9 cellular contexts compared by ENCODE assay signal in genomic region chr11:350055-350722, GRCh38. TPM values are rescaled to one million over a fixed set of nuclear protein-coding genes. Genes with fewer than 3 reads are reported as not detected.
A peak's percentile ranks its signal among the peaks of the same experiment; 100 is the strongest.
DNase-seq lines count a peak whose midpoint lies in the region; ATAC-seq, FAIRE-seq and TF ChIP-seq lines count a peak whose summit lies in the region.
"Not testable (repeated sequence)": the region's sequence is repeated elsewhere in the genome, so short reads cannot be mapped to it uniquely, and the experiment has no call there.
"Had no signal": no experiment of that assay in that cellular context is flagged by ENCODE, and none has a peak within 500 bp of the region (broad histone marks: within the 10 kb centered on the region; RNA-seq: fewer than 3 reads in every experiment).

No MANE protein-coding gene starts in this region.

- H3K9ac ChIP-seq in keratinocyte (ENCODE audit: control insufficient read depth, extremely low read depth, insufficient read depth, low read length): peak overlapping the region; percentile 63

- not testable (repeated sequence) for H3K27me3 ChIP-seq in CD8-positive, alpha-beta memory T cell (ENCODE audit: insufficient read depth, low read length, poor library complexity, severe bottlenecking); keratinocyte (ENCODE audit: control insufficient read depth, extremely low read depth, insufficient read depth, low read length)

- H3K9me3 Mint-ChIP-seq in CD8-positive, alpha-beta memory T cell; activated CD8-positive, alpha-beta T cell treated with anti-CD3 and anti-CD28 coated beads, Interleukin-2, amount 10 ng/mL, durations not matched to agents 7 days and 5 days (ENCODE audit: insufficient read depth); MCF 10A (ENCODE audit: unreplicated experiment); nephron progenitor cell; stimulated activated naive B cell treated with anti-CD40 and anti-IgM and Interleukin-4, amounts not matched to agents 10 μg/mL and 1 μg/mL and 100 μg/mL, for 72 hours: not testable (repeated sequence)

- not testable (repeated sequence) for FAIRE-seq in keratinocyte (lab: Jason Lieb, UNC)

- H3K4me1 ChIP-seq in CD8-positive, alpha-beta memory T cell (ENCODE audit: insufficient read depth, low read length): peaks cover 19% of the 10 kb centered on the region
- peaks cover 19% of the 10 kb centered on the region for H3K4me1 ChIP-seq in keratinocyte (ENCODE audit: control insufficient read depth, extremely low read depth, insufficient read depth, low read length)

- not testable (repeated sequence) for DNase-seq in CD8-positive, alpha-beta memory T cell; activated CD8-positive, alpha-beta T cell treated with anti-CD3 and anti-CD28 coated beads, Interleukin-2, amount 10 ng/mL, durations not matched to agents 7 days and 5 days; MCF 10A (ENCODE audit: unreplicated experiment); keratinocyte (ENCODE audit: low read depth, low spot score); nephron progenitor cell; stimulated activated naive B cell treated with anti-CD40 and anti-IgM and Interleukin-4, amounts not matched to agents 10 μg/mL and 1 μg/mL and 100 μg/mL, for 72 hours
- peak; percentile 35 for DNase-seq in MV-4-11 (lab: John Stamatoyannopoulos, UW)

- intact Hi-C loops in MCF 10A (cut with micrococcal nuclease): not testable (repeated sequence)

- not testable (repeated sequence) for H3K9me3 ChIP-seq in CD8-positive, alpha-beta memory T cell (ENCODE audit: low read length); keratinocyte (ENCODE audit: control insufficient read depth, low read depth, low read length)

- H3K4me1 Mint-ChIP-seq in CD8-positive, alpha-beta memory T cell: peaks cover 41 to 47% (median 43%) of the 10 kb centered on the region in 3 donors
- peaks cover 45% of the 10 kb centered on the region for H3K4me1 Mint-ChIP-seq in activated CD8-positive, alpha-beta T cell treated with anti-CD3 and anti-CD28 coated beads, Interleukin-2, amount 10 ng/mL, durations not matched to agents 7 days and 5 days (ENCODE audit: low read depth)
- H3K4me1 Mint-ChIP-seq in MCF 10A (ENCODE audit: insufficient read depth, unreplicated experiment) (peaks cover 36% of the 10 kb centered on the region), nephron progenitor cell (peaks cover 56% of the 10 kb centered on the region)
- peaks cover 22 to 41% of the 10 kb centered on the region in 2 donors for H3K4me1 Mint-ChIP-seq in stimulated activated naive B cell treated with anti-CD40 and anti-IgM and Interleukin-4, amounts not matched to agents 10 μg/mL and 1 μg/mL and 100 μg/mL, for 72 hours

- not testable (repeated sequence) for H3K9me1 ChIP-seq in keratinocyte (ENCODE audit: control insufficient read depth, extremely low read depth, insufficient read depth, low read length)

- not testable (repeated sequence) for H3K79me2 ChIP-seq in keratinocyte (ENCODE audit: control insufficient read depth, insufficient read depth, low read length)

- peak overlapping the region in 4 of 7 donors; percentile 25 to 59 (median 48) for H3K4me3 Mint-ChIP-seq in CD8-positive, alpha-beta memory T cell
- H3K4me3 Mint-ChIP-seq in activated CD8-positive, alpha-beta T cell treated with anti-CD3 and anti-CD28 coated beads, Interleukin-2, amount 10 ng/mL, durations not matched to agents 7 days and 5 days: not testable (repeated sequence)
- H3K4me3 Mint-ChIP-seq in MCF 10A (ENCODE audit: unreplicated experiment) (peak overlapping the region; percentile 44), nephron progenitor cell (peak overlapping the region; percentile 18)
- peak overlapping the region in 1 of 2 donors; percentile 30 for H3K4me3 Mint-ChIP-seq in stimulated activated naive B cell treated with anti-CD40 and anti-IgM and Interleukin-4, amounts not matched to agents 10 μg/mL and 1 μg/mL and 100 μg/mL, for 72 hours

- CTCF ChIA-PET in CD8-positive, alpha-beta memory T cell (lab: Charles Lee): interaction anchor here (1.2 kb wide), 1 partner anchor 33 kb away, joined by 3 read pairs; no protein-coding TSS in a partner anchor
- CTCF ChIA-PET in activated CD8-positive, alpha-beta T cell treated with anti-CD3 and anti-CD28 coated beads, Interleukin-2, amount 10 ng/mL, durations not matched to agents 7 days and 5 days (lab: Charles Lee): not testable (repeated sequence)
- CTCF ChIA-PET in MCF 10A (lab: Yijun Ruan, JAX): interaction anchor here (0.6 to 0.8 kb wide), 2 partner anchors 28 to 46 kb away, joined by 3 to 4 read pairs; no protein-coding TSS in a partner anchor

- not testable (repeated sequence) for H3K27me3 Mint-ChIP-seq in CD8-positive, alpha-beta memory T cell; activated CD8-positive, alpha-beta T cell treated with anti-CD3 and anti-CD28 coated beads, Interleukin-2, amount 10 ng/mL, durations not matched to agents 7 days and 5 days (ENCODE audit: low read depth); MCF 10A (ENCODE audit: insufficient read depth, unreplicated experiment); stimulated activated naive B cell treated with anti-CD40 and anti-IgM and Interleukin-4, amounts not matched to agents 10 μg/mL and 1 μg/mL and 100 μg/mL, for 72 hours
- peaks cover 11% of the 10 kb centered on the region for H3K27me3 Mint-ChIP-seq in nephron progenitor cell (ENCODE audit: low read depth, poor library complexity)

- H4K20me1 ChIP-seq in keratinocyte (ENCODE audit: control insufficient read depth, extremely low read depth, insufficient read depth, low read length): not testable (repeated sequence)

- peak overlapping the region in 7 of 8 donors; percentile 66 to 99 (median 78) for H3K27ac Mint-ChIP-seq in CD8-positive, alpha-beta memory T cell
- H3K27ac Mint-ChIP-seq in activated CD8-positive, alpha-beta T cell treated with anti-CD3 and anti-CD28 coated beads, Interleukin-2, amount 10 ng/mL, durations not matched to agents 7 days and 5 days: peak overlapping the region; percentile 76
- H3K27ac Mint-ChIP-seq in MCF 10A (ENCODE audit: low read depth, unreplicated experiment) (peak overlapping the region; percentile 87), nephron progenitor cell (peak overlapping the region; percentile 84)
- H3K27ac Mint-ChIP-seq in stimulated activated naive B cell treated with anti-CD40 and anti-IgM and Interleukin-4, amounts not matched to agents 10 μg/mL and 1 μg/mL and 100 μg/mL, for 72 hours: peak overlapping the region; percentile 75

- peak overlapping the region; percentile 90 for H3K4me2 ChIP-seq in keratinocyte (ENCODE audit: control insufficient read depth, extremely low read depth, insufficient read depth, low read depth, low read length)

- POLR2A ChIA-PET in CD8-positive, alpha-beta memory T cell (lab: Charles Lee): not testable (repeated sequence)
- POLR2A ChIA-PET in activated CD8-positive, alpha-beta T cell treated with anti-CD3 and anti-CD28 coated beads, Interleukin-2, amount 10 ng/mL, durations not matched to agents 7 days and 5 days (lab: Charles Lee): interaction anchor here (0.7 kb wide), 1 partner anchor 72 kb away, joined by 3 read pairs; no protein-coding TSS in a partner anchor
- POLR2A ChIA-PET in MCF 10A (lab: Yijun Ruan, JAX): interaction anchor here (0.7 to 1.6 kb wide), 5 partner anchors 19 to 143 kb away, joined by 3 to 5 read pairs (median 4); partner anchors contain the start of genes BET1L and RIC8A

- BruUV-seq in MCF 10A (replicated peaks; lab: Mats Ljungman, UMichigan): not testable (repeated sequence)

- H3K27ac ChIP-seq in CD8-positive, alpha-beta memory T cell (ENCODE audit: low read depth, low read length): peak overlapping the region; percentile 54
- H3K27ac ChIP-seq in keratinocyte (ENCODE audit: control insufficient read depth, insufficient read depth, low read length): peak overlapping the region; percentile 48

- H3K36me3 ChIP-seq in CD8-positive, alpha-beta memory T cell (ENCODE audit: insufficient read depth, low read length); keratinocyte (ENCODE audit: control insufficient read depth in 2 of 2, extremely low read depth in 1 of 2, insufficient read depth in 2 of 2, low read length in 2 of 2): not testable (repeated sequence)

- dilution Hi-C loops in keratinocyte (cut with MboI; ENCODE audit: extremely low pct_ligation_motif_present, low sequenced_read_pairs): not testable (repeated sequence)

- peak overlapping the region; percentile 90 for H2AFZ ChIP-seq in keratinocyte (ENCODE audit: control insufficient read depth, low read length)

- not testable (repeated sequence) for H3K4me3 ChIP-seq in CD8-positive, alpha-beta memory T cell (ENCODE audit: low read length)
- H3K4me3 ChIP-seq in keratinocyte (ENCODE audit: control insufficient read depth in 2 of 3, extremely low read depth in 1 of 3, insufficient read depth in 2 of 3, low read depth in 1 of 3, low read length in 3 of 3): peak overlapping the region in 2 of 3 experiments; percentile 15 to 53

- H3K36me3 Mint-ChIP-seq in CD8-positive, alpha-beta memory T cell; activated CD8-positive, alpha-beta T cell treated with anti-CD3 and anti-CD28 coated beads, Interleukin-2, amount 10 ng/mL, durations not matched to agents 7 days and 5 days (ENCODE audit: low read depth); MCF 10A (ENCODE audit: insufficient read depth, unreplicated experiment); nephron progenitor cell (ENCODE audit: low read depth); stimulated activated naive B cell treated with anti-CD40 and anti-IgM and Interleukin-4, amounts not matched to agents 10 μg/mL and 1 μg/mL and 100 μg/mL, for 72 hours: not testable (repeated sequence)

- ATAC-seq in HG02678 (IDR thresholded peaks at IDR 0.05; ENCODE audit: unreplicated experiment): peak; percentile 13
- ATAC-seq in activated CD8-positive, alpha-beta T cell treated with anti-CD3 and anti-CD28 coated beads, Interleukin-2, amount 10 ng/mL, durations not matched to agents 7 days and 5 days; stimulated activated naive B cell treated with anti-CD40 and anti-IgM and Interleukin-4, amounts not matched to agents 10 μg/mL and 1 μg/mL and 100 μg/mL, for 72 hours (replicated peaks): not testable (repeated sequence)

- not testable (repeated sequence) for TF ChIP-seq CTCF in MCF 10A (IDR thresholded peaks at IDR 0.05; ENCODE audit: unreplicated experiment); keratinocyte (optimal IDR thresholded peaks at IDR 0.05 in 1 of 3, IDR thresholded peaks at IDR 0.05 in 1 of 3, conservative IDR thresholded peaks at IDR 0.05 in 1 of 3; ENCODE audit: extremely low read depth in 1 of 3, insufficient read depth in 2 of 3, low read length in 3 of 3); nephron progenitor cell (IDR thresholded peaks at IDR 0.05)

RNA-seq across cellular contexts. Expression of gene B4GALNT4, which starts 19.1 kb away (rescaled TPM):
- total RNA-seq in CD8-positive, alpha-beta memory T cell: under 1 TPM; 0.47 to 0.81 TPM
- 0.31 TPM for polyA plus RNA-seq in CD8-positive, alpha-beta memory T cell
- under 1 TPM; 0.26 to 0.52 TPM for total RNA-seq in activated CD8-positive, alpha-beta T cell treated with anti-CD3 and anti-CD28 coated beads, Interleukin-2, amount 10 ng/mL, durations not matched to agents 7 days and 5 days
- total RNA-seq in MCF 10A (2022): 20.0 and 25.9 TPM in 2 replicates
- 7.3 to 11.5 TPM (median 8.1 TPM) in 3 replicates for polyA plus RNA-seq in keratinocyte
- polyA plus RNA-seq in keratinocyte (2011; ENCODE audit: low read depth): 2.9 TPM
- polyA plus RNA-seq in keratinocyte (2011; cell fraction: cytosol; rRNA removed): 2.2 and 8.1 TPM in 2 replicates
- polyA plus RNA-seq in keratinocyte (2011; cell fraction: nucleus; rRNA removed): 29.2 and 46.2 TPM in 2 replicates
- 7.4 and 13.7 TPM in 2 replicates for polyA plus RNA-seq in keratinocyte (2012; ENCODE audit: low replicate concordance)
- polyA minus RNA-seq in keratinocyte: 2.3 to 6.2 TPM (median 2.4 TPM) in 3 replicates
- polyA minus RNA-seq in keratinocyte (2011; cell fraction: cytosol; rRNA and poly(A)+ RNA removed): 10.7 TPM
- polyA minus RNA-seq in keratinocyte (2011; cell fraction: nucleus; rRNA and poly(A)+ RNA removed): 8.7 and 13.1 TPM in 2 replicates

RNA-seq across cellular contexts. Expression of gene IFITM3, which starts 29.5 kb away (rescaled TPM):
- total RNA-seq in CD8-positive, alpha-beta memory T cell: 10 to 100 TPM; 20.6 to 21.0 TPM
- polyA plus RNA-seq in CD8-positive, alpha-beta memory T cell: 12.0 TPM
- total RNA-seq in activated CD8-positive, alpha-beta T cell treated with anti-CD3 and anti-CD28 coated beads, Interleukin-2, amount 10 ng/mL, durations not matched to agents 7 days and 5 days: 100 to 1,000 TPM; 174 to 182 TPM
- 415 and 497 TPM in 2 replicates for total RNA-seq in MCF 10A (2022)
- 295 to 696 TPM (median 435 TPM) in 3 replicates for polyA plus RNA-seq in keratinocyte
- polyA plus RNA-seq in keratinocyte (2011; ENCODE audit: low read depth): 37.7 TPM
- polyA plus RNA-seq in keratinocyte (2011; cell fraction: cytosol; rRNA removed): 709 and 1,249 TPM in 2 replicates
- polyA plus RNA-seq in keratinocyte (2011; cell fraction: nucleus; rRNA removed): 298 and 424 TPM in 2 replicates
- 467 and 1,605 TPM in 2 replicates for polyA plus RNA-seq in keratinocyte (2012; ENCODE audit: low replicate concordance)
- 528 to 1,935 TPM (median 993 TPM) in 3 replicates for polyA minus RNA-seq in keratinocyte
- 925 TPM for polyA minus RNA-seq in keratinocyte (2011; cell fraction: cytosol; rRNA and poly(A)+ RNA removed)
- polyA minus RNA-seq in keratinocyte (2011; cell fraction: nucleus; rRNA and poly(A)+ RNA removed): 156 and 170 TPM in 2 replicates

RNA-seq across cellular contexts. Expression of gene IFITM1, which starts 36.3 kb away (rescaled TPM):
- total RNA-seq in CD8-positive, alpha-beta memory T cell: 10 to 100 TPM; 70.7 to 75.9 TPM
- 2,153 TPM for polyA plus RNA-seq in CD8-positive, alpha-beta memory T cell
- total RNA-seq in activated CD8-positive, alpha-beta T cell treated with anti-CD3 and anti-CD28 coated beads, Interleukin-2, amount 10 ng/mL, durations not matched to agents 7 days and 5 days: 1,000 to 10,000 TPM; 1,265 to 1,278 TPM
- total RNA-seq in MCF 10A (2022): 1.8 and 4.8 TPM in 2 replicates
- polyA plus RNA-seq in keratinocyte: 333 to 549 TPM (median 333 TPM) in 3 replicates
- polyA plus RNA-seq in keratinocyte (2011; ENCODE audit: low read depth): 6.0 TPM
- 283 and 377 TPM in 2 replicates for polyA plus RNA-seq in keratinocyte (2011; cell fraction: cytosol; rRNA removed)
- 235 and 342 TPM in 2 replicates for polyA plus RNA-seq in keratinocyte (2011; cell fraction: nucleus; rRNA removed)
- 25.1 and 252 TPM in 2 replicates for polyA plus RNA-seq in keratinocyte (2012; ENCODE audit: low replicate concordance)
- 312 to 864 TPM (median 567 TPM) in 3 replicates for polyA minus RNA-seq in keratinocyte
- polyA minus RNA-seq in keratinocyte (2011; cell fraction: cytosol; rRNA and poly(A)+ RNA removed): 260 TPM
- 81.1 and 91.2 TPM in 2 replicates for polyA minus RNA-seq in keratinocyte (2011; cell fraction: nucleus; rRNA and poly(A)+ RNA removed)

RNA-seq across cellular contexts. Expression of gene IFITM2, which starts 42.6 kb away (rescaled TPM):
- total RNA-seq in CD8-positive, alpha-beta memory T cell: 100 to 1,000 TPM; 132 to 142 TPM
- 3,074 TPM for polyA plus RNA-seq in CD8-positive, alpha-beta memory T cell
- 1,000 to 10,000 TPM; 2,197 to 2,304 TPM for total RNA-seq in activated CD8-positive, alpha-beta T cell treated with anti-CD3 and anti-CD28 coated beads, Interleukin-2, amount 10 ng/mL, durations not matched to agents 7 days and 5 days
- 288 and 314 TPM in 2 replicates for total RNA-seq in MCF 10A (2022)
- polyA plus RNA-seq in keratinocyte: 26.9 to 83.0 TPM (median 72.3 TPM) in 3 replicates
- polyA plus RNA-seq in keratinocyte (2011; ENCODE audit: low read depth): 6.3 TPM
- 64.8 and 210 TPM in 2 replicates for polyA plus RNA-seq in keratinocyte (2011; cell fraction: cytosol; rRNA removed)
- polyA plus RNA-seq in keratinocyte (2011; cell fraction: nucleus; rRNA removed): 42.2 and 109 TPM in 2 replicates
- polyA plus RNA-seq in keratinocyte (2012; ENCODE audit: low replicate concordance): 53.9 and 150 TPM in 2 replicates
- polyA minus RNA-seq in keratinocyte: 20.9 to 46.0 TPM (median 41.8 TPM) in 3 replicates
- 88.1 TPM for polyA minus RNA-seq in keratinocyte (2011; cell fraction: cytosol; rRNA and poly(A)+ RNA removed)
- polyA minus RNA-seq in keratinocyte (2011; cell fraction: nucleus; rRNA and poly(A)+ RNA removed): 4.3 and 4.6 TPM in 2 replicates

RNA-seq across cellular contexts. Expression of gene PKP3, which starts 43.8 kb away (rescaled TPM):
- total RNA-seq in CD8-positive, alpha-beta memory T cell: not detected
- polyA plus RNA-seq in CD8-positive, alpha-beta memory T cell: 1.1 TPM
- total RNA-seq in activated CD8-positive, alpha-beta T cell treated with anti-CD3 and anti-CD28 coated beads, Interleukin-2, amount 10 ng/mL, durations not matched to agents 7 days and 5 days: under 1 TPM in 1 of 2 experiments, not detected in 1; 0.13 TPM
- total RNA-seq in MCF 10A (2022): 129 and 177 TPM in 2 replicates
- polyA plus RNA-seq in keratinocyte: 125 to 245 TPM (median 127 TPM) in 3 replicates
- polyA plus RNA-seq in keratinocyte (2011; ENCODE audit: low read depth): 112 TPM
- polyA plus RNA-seq in keratinocyte (2011; cell fraction: cytosol; rRNA removed): 67.9 and 176 TPM in 2 replicates
- 163 and 226 TPM in 2 replicates for polyA plus RNA-seq in keratinocyte (2011; cell fraction: nucleus; rRNA removed)
- 180 and 202 TPM in 2 replicates for polyA plus RNA-seq in keratinocyte (2012; ENCODE audit: low replicate concordance)
- polyA minus RNA-seq in keratinocyte: 98.9 to 231 TPM (median 193 TPM) in 3 replicates
- 467 TPM for polyA minus RNA-seq in keratinocyte (2011; cell fraction: cytosol; rRNA and poly(A)+ RNA removed)
- 173 and 240 TPM in 2 replicates for polyA minus RNA-seq in keratinocyte (2011; cell fraction: nucleus; rRNA and poly(A)+ RNA removed)
- total RNA-seq: A673 had no signal

Comparison
In these comparisons a context has a peak if more than half of its experiments do, and no peak if none do; other contexts are left out.
1. RNA of gene B4GALNT4, which starts 19.1 kb away (total RNA-seq): 20.0 to 25.9 TPM in MCF 10A; 0.47 to 0.81 TPM in CD8-positive, alpha-beta memory T cell and 0.26 to 0.52 TPM in activated CD8-positive, alpha-beta T cell treated with anti-CD3 and anti-CD28 coated beads, Interleukin-2, amount 10 ng/mL, durations not matched to agents 7 days and 5 days; every median in the first group is over 10 times any median in the second.
2. RNA of gene IFITM3, which starts 29.5 kb away (total RNA-seq): 415 to 497 TPM in MCF 10A and 174 to 182 TPM in activated CD8-positive, alpha-beta T cell treated with anti-CD3 and anti-CD28 coated beads, Interleukin-2, amount 10 ng/mL, durations not matched to agents 7 days and 5 days; 20.6 to 21.0 TPM in CD8-positive, alpha-beta memory T cell; every median in the first group is over 4 times any median in the second.
3. RNA of gene IFITM1, which starts 36.3 kb away (total RNA-seq): 1,265 to 1,278 TPM in activated CD8-positive, alpha-beta T cell treated with anti-CD3 and anti-CD28 coated beads, Interleukin-2, amount 10 ng/mL, durations not matched to agents 7 days and 5 days; 70.7 to 75.9 TPM in CD8-positive, alpha-beta memory T cell and 1.8 to 4.8 TPM in MCF 10A; every median in the first group is over 10 times any median in the second.
4. Peak in every context shown above with its lines, with median percentiles within 50 percentile points of each other: H3K27ac Mint-ChIP-seq.